In genomic region chr13:76792680-76793334, GRCh38 we compare ENCODE assay signal across 11 cellular contexts.
DNase-seq lines count a peak whose midpoint lies in the region; ATAC-seq and TF ChIP-seq lines count a peak whose summit lies in the region.
"Had no signal": no experiment of that assay in that cellular context is flagged by ENCODE, and none has a peak within 500 bp of the region (broad histone marks: within the 10 kb centered on the region; RNA-seq: fewer than 3 reads in every experiment).

No MANE protein-coding gene starts in this region.

- no peak overlapping the region for H2AFZ ChIP-seq in PC-3 (ENCODE audit: low read length)

- H3K4me2 ChIP-seq in BLaER1 treated with 17β-estradiol and CSF1 and Interleukin-3, amounts not matched to agents 10 nM and 100 nM, result peak overlapping the region in 8 of 11 experiments; percentile 20 to 75 (median 66); a peak in 14 of 22 replicates
- no peak overlapping the region for H3K4me2 ChIP-seq in PC-3 (ENCODE audit: low read length)

- no TSS peak for BruUV-seq in PC-3 (replicated peaks; lab: Mats Ljungman, UMichigan)

- POLR2A ChIA-PET in PC-3 (lab: Charles Lee; ENCODE audit: unreplicated experiment), result no interaction called here

- CTCF ChIA-PET in PC-3 (lab: Charles Lee), result no interaction called here

- no peak overlapping the region for H3K4me3 ChIP-seq in BLaER1 treated with 17β-estradiol and CSF1 and Interleukin-3, amounts not matched to agents 10 nM and 100 nM
- no peak overlapping the region for H3K4me3 ChIP-seq in PC-3 (ENCODE audit: low read length)
- H3K4me3 ChIP-seq in esophagus muscularis mucosa, result no peak overlapping the region

- peaks cover 0 to 55% (median 13%) of the 10 kb centered on the region in 10 experiments; a peak in 15 of 20 replicates for H3K4me1 ChIP-seq in BLaER1 treated with 17β-estradiol and CSF1 and Interleukin-3, amounts not matched to agents 10 nM and 100 nM
- H3K4me1 ChIP-seq in PC-3 (ENCODE audit: insufficient read depth, low read length), result peaks cover 14% of the 10 kb centered on the region; the same call in 1 of the 2 replicates
- peaks cover 10 to 26% (median 18%) of the 10 kb centered on the region in 4 donors for H3K4me1 ChIP-seq in esophagus muscularis mucosa

- TF ChIP-seq EP300 in esophagus muscularis mucosa (IDR thresholded peaks at IDR 0.05), result no peak

- H3K9me3 ChIP-seq in BLaER1 treated with 17β-estradiol and CSF1 and Interleukin-3, amounts not matched to agents 10 nM and 100 nM (replicated peaks in 1 of 11), result 0 out of 22 replicates have a peak, but pooled peaks cover 0 to under 1% (median 0%) of the 10 kb centered on the region in 11 experiments
- H3K9me3 ChIP-seq in PC-3 (ENCODE audit: low read length) (no peaks in the 10 kb centered on the region), esophagus muscularis mucosa (no peaks in the 10 kb centered on the region)

- WGBS in esophagus muscularis mucosa, result 32% methylated on average over 4 of the region's 4 CpGs

- no peaks in the 10 kb centered on the region for H3F3A ChIP-seq in PC-3 (ENCODE audit: low read length, unreplicated experiment)

- H3K9me2 ChIP-seq in PC-3 (replicated peaks; ENCODE audit: low read length), result no peaks in the 10 kb centered on the region

- no peaks in the 10 kb centered on the region for H4K20me1 ChIP-seq in BLaER1 treated with 17β-estradiol and CSF1 and Interleukin-3, amounts not matched to agents 10 nM and 100 nM
- no peaks in the 10 kb centered on the region for H4K20me1 ChIP-seq in PC-3 (ENCODE audit: low read length)

- TF ChIP-seq CTCF in PC-3 (conservative IDR thresholded peaks at IDR 0.05; ENCODE audit: low read depth, low read length) (no peak), esophagus muscularis mucosa (IDR thresholded peaks at IDR 0.05) (no peak)

- no peaks in the 10 kb centered on the region for H3K79me2 ChIP-seq in PC-3 (ENCODE audit: low read length)

- H3K36me3 ChIP-seq in BLaER1 treated with 17β-estradiol and CSF1 and Interleukin-3, amounts not matched to agents 10 nM and 100 nM, result no peaks in the 10 kb centered on the region
- H3K36me3 ChIP-seq in PC-3 (ENCODE audit: low read depth, low read length), result no peaks in the 10 kb centered on the region
- H3K36me3 ChIP-seq in esophagus muscularis mucosa, result no peaks in the 10 kb centered on the region

- ATAC-seq in PC-3 (peak; percentile 30; the same call in 1 of the 2 replicates), HG03432 (IDR thresholded peaks at IDR 0.05; ENCODE audit: unreplicated experiment) (no peak)

- no peak for TF ChIP-seq POLR2A in esophagus muscularis mucosa (IDR thresholded peaks at IDR 0.05; ENCODE audit: low read depth)

- peak; percentile 43 for DNase-seq in PC-3
- no peak for DNase-seq in esophagus muscularis mucosa (ENCODE audit: extremely low spot score)
- DNase-seq in myocyte (ENCODE audit: low read depth), result peak; percentile 68
- no peak for DNase-seq in iPS-NIHi11 (ENCODE audit: low spot score)
- no peak for DNase-seq in NCI-H2081 (lab: John Stamatoyannopoulos, UW)
- no peak for DNase-seq in activated CD4-positive, alpha-beta T cell treated with anti-CD3 and anti-CD28 coated beads for 4 hours
- DNase-seq: activated effector memory CD4-positive, alpha-beta T cell treated with Interleukin-2 at 50 U/mL for 16 hours; CD4-positive, alpha-beta memory T cell; NCI-H1092 treated with DMSO at 0.1 percent for 48 hours had no signal

- peak overlapping the region in 6 of 11 experiments; percentile 13 to 52 (median 35); a peak in 7 of 22 replicates for H3K27ac ChIP-seq in BLaER1 treated with 17β-estradiol and CSF1 and Interleukin-3, amounts not matched to agents 10 nM and 100 nM
- 0 out of 2 replicates have a peak overlapping the region, but pooled peaks have one; percentile 11 for H3K27ac ChIP-seq in PC-3 (ENCODE audit: low read length)
- peak overlapping the region; percentile 7 to 47 (median 18) for H3K27ac ChIP-seq in esophagus muscularis mucosa (replicated peaks in 1 of 4)

- intact Hi-C loops in PC-3 (cut with micrococcal nuclease) (no loop called here), esophagus muscularis mucosa (cut with DNase I) (no loop called here)

- peak overlapping the region in 3 of 11 experiments; percentile 26 to 40 (median 30); a peak in 2 of 22 replicates for H3K9ac ChIP-seq in BLaER1 treated with 17β-estradiol and CSF1 and Interleukin-3, amounts not matched to agents 10 nM and 100 nM
- H3K9ac ChIP-seq in PC-3 (ENCODE audit: low read length), result no peak overlapping the region

- H3K27me3 ChIP-seq in BLaER1 treated with 17β-estradiol and CSF1 and Interleukin-3, amounts not matched to agents 10 nM and 100 nM, result no peaks in the 10 kb centered on the region
- H3K27me3 ChIP-seq in PC-3 (ENCODE audit: low read length) (no peaks in the 10 kb centered on the region), esophagus muscularis mucosa (no peaks in the 10 kb centered on the region)

Comparison
In these comparisons a context has a peak if more than half of its experiments do, and no peak if none do; other contexts are left out.
1. DNase-seq: peak in PC-3 (single experiment) and myocyte (single experiment); none in esophagus muscularis mucosa (single experiment), iPS-NIHi11 (single experiment), NCI-H2081 (0 of 2) and activated CD4-positive, alpha-beta T cell treated with anti-CD3 and anti-CD28 coated beads for 4 hours (0 of 2).
2. Peak in every context shown above with its lines, with median percentiles within 50 percentile points of each other: H3K27ac ChIP-seq.